In the genomic region with DNA sequence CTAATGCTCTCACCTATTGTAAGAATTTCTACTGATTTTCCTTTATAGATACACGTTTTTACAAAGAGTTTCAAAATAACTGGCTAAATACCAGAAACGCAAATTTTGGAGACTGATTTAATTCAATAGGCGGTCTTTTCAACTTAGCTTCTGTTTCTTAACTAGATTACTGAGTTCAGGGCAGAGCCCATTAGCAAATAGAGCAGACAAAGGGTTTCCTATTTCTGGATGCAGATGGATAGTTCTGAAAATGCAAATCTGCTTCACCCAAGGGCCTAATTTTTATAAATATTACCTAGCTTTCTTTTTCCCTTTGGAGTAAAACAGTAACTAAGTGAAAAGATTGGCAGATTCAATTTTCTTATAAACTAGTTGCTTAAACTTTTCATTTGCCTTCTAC, we compare ENCODE assay signal across 21 cellular contexts. TPM values are rescaled to one million over a fixed set of nuclear protein-coding genes. Genes with fewer than 3 reads are reported as not detected.
A peak's percentile ranks its signal among the peaks of the same experiment; 100 is the strongest.
DNase-seq lines count a peak whose midpoint lies in the region; ATAC-seq and TF ChIP-seq lines count a peak whose summit lies in the region.
"Had no signal": no experiment of that assay in that cellular context is flagged by ENCODE, and none has a peak within 500 bp of the region (broad histone marks: within the 10 kb centered on the region; RNA-seq: fewer than 3 reads in every experiment).

No MANE protein-coding gene starts in this region.

- H3K36me3 ChIP-seq in GM23338 (ENCODE audit: insufficient read depth) (peaks cover 3% of the 10 kb centered on the region; the same call in 1 of the 2 replicates), Karpas-422 (ENCODE audit: insufficient read depth, low read length) (peaks cover 33% of the 10 kb centered on the region), iPS-20b (ENCODE audit: insufficient read depth, low read depth, low read length) (peaks cover 5% of the 10 kb centered on the region; the same call in 1 of the 2 replicates)
- H3K36me3 ChIP-seq: BE2C, HAP-1 had no signal

- no peak overlapping the region for H2AFZ ChIP-seq in GM23338
- 0 out of 2 replicates have a peak overlapping the region, but pooled peaks have one; percentile 8 for H2AFZ ChIP-seq in Karpas-422 (ENCODE audit: low read length)
- H2AFZ ChIP-seq: GM23248 had no signal

- H3K4me3 Mint-ChIP-seq in GM23338: no peak overlapping the region
- no peak overlapping the region for H3K4me3 Mint-ChIP-seq in stimulated activated naive CD8-positive, alpha-beta T cell treated with anti-CD3 and anti-CD28 coated beads, Interleukin-15, amount 100 ng/mL, for 72 hours
- H3K4me3 Mint-ChIP-seq: CD14-positive monocyte; CD4-positive, alpha-beta T cell; CD8-positive, alpha-beta memory T cell; HFFc6 had no signal

- H3K79me2 ChIP-seq in GM23338 (replicated peaks; ENCODE audit: insufficient read depth): no peaks in the 10 kb centered on the region
- peaks cover 38% of the 10 kb centered on the region for H3K79me2 ChIP-seq in Karpas-422 (ENCODE audit: low read length)

- H3K27me3 Mint-ChIP-seq in GM23338 (ENCODE audit: insufficient read depth, low read depth, poor library complexity): peaks cover 5% of the 10 kb centered on the region
- no peaks in the 10 kb centered on the region for H3K27me3 Mint-ChIP-seq in stimulated activated naive CD8-positive, alpha-beta T cell treated with anti-CD3 and anti-CD28 coated beads, Interleukin-15, amount 100 ng/mL, for 72 hours
- H3K27me3 Mint-ChIP-seq: CD4-positive, alpha-beta T cell had no signal

- peaks cover 16% of the 10 kb centered on the region; the same call in 2 of the 3 replicates for H3K4me1 Mint-ChIP-seq in GM23338
- no peaks in the 10 kb centered on the region for H3K4me1 Mint-ChIP-seq in stimulated activated naive CD8-positive, alpha-beta T cell treated with anti-CD3 and anti-CD28 coated beads, Interleukin-15, amount 100 ng/mL, for 72 hours
- H3K4me1 Mint-ChIP-seq: CD14-positive monocyte; CD8-positive, alpha-beta memory T cell had no signal

- no peak for TF ChIP-seq CTCF in GM23338 (conservative IDR thresholded peaks at IDR 0.05; ENCODE audit: low read depth in 2 of 2)

- H4K20me1 ChIP-seq in GM23338 (replicated peaks; ENCODE audit: insufficient read depth): no peaks in the 10 kb centered on the region
- no peaks in the 10 kb centered on the region for H4K20me1 ChIP-seq in Karpas-422 (ENCODE audit: insufficient read depth, low read depth, low read length)
- H4K20me1 ChIP-seq: BLaER1 treated with 17β-estradiol and CSF1 and Interleukin-3, amounts not matched to agents 10 nM and 100 nM had no signal

- H3K4me1 ChIP-seq in GM23338 (ENCODE audit: insufficient read depth): peaks cover 19% of the 10 kb centered on the region
- H3K4me1 ChIP-seq in Karpas-422 (ENCODE audit: low read length): peaks cover 24% of the 10 kb centered on the region
- peaks cover 16% of the 10 kb centered on the region for H3K4me1 ChIP-seq in iPS-20b (ENCODE audit: insufficient read depth, low read length)
- H3K4me1 ChIP-seq: BLaER1 treated with 17β-estradiol and CSF1 and Interleukin-3, amounts not matched to agents 10 nM and 100 nM had no signal

- H3K4me2 ChIP-seq in GM23338: peak overlapping the region; percentile 53
- peak overlapping the region; percentile 66 for H3K4me2 ChIP-seq in Karpas-422 (ENCODE audit: low read depth, low read length, poor library complexity, severe bottlenecking)
- H3K4me2 ChIP-seq: BLaER1 treated with 17β-estradiol and CSF1 and Interleukin-3, amounts not matched to agents 10 nM and 100 nM had no signal

- H3K27me3 ChIP-seq in GM23338 (ENCODE audit: insufficient read depth) (no peaks in the 10 kb centered on the region), Karpas-422 (ENCODE audit: low read length) (no peaks in the 10 kb centered on the region), iPS-20b (ENCODE audit: insufficient read depth, low read length) (no peaks in the 10 kb centered on the region)
- H3K27me3 ChIP-seq: BE2C; BLaER1 treated with 17β-estradiol and CSF1 and Interleukin-3, amounts not matched to agents 10 nM and 100 nM had no signal

- H3K36me3 Mint-ChIP-seq in GM23338 (ENCODE audit: low read depth): peaks cover 33% of the 10 kb centered on the region

- no peak for ATAC-seq in GM23338
- no peak for ATAC-seq in stimulated activated naive CD8-positive, alpha-beta T cell treated with anti-CD3 and anti-CD28 coated beads, Interleukin-15, amount 100 ng/mL, for 72 hours
- ATAC-seq: GM12878 had no signal

- H3F3A ChIP-seq in GM23338 (replicated peaks; ENCODE audit: low read depth): no peaks in the 10 kb centered on the region

- H3K4me3 ChIP-seq in GM23338: peak overlapping the region; percentile 12; the same call in 1 of the 2 replicates
- peak overlapping the region; percentile 31 for H3K4me3 ChIP-seq in Karpas-422 (ENCODE audit: low read length)
- H3K4me3 ChIP-seq in iPS-20b (ENCODE audit: low read length): no peak overlapping the region
- H3K4me3 ChIP-seq: BLaER1 treated with 17β-estradiol and CSF1 and Interleukin-3, amounts not matched to agents 10 nM and 100 nM; GM12878; GM23248; HAP-1 had no signal

- H3K27ac ChIP-seq in GM23338 (ENCODE audit: low read depth) (peak overlapping the region; percentile 30; the same call in 1 of the 2 replicates), Karpas-422 (ENCODE audit: low read length) (peak overlapping the region; percentile 91), iPS-20b (ENCODE audit: low read length) (no peak overlapping the region)
- H3K27ac ChIP-seq: 22Rv1; BLaER1 treated with 17β-estradiol and CSF1 and Interleukin-3, amounts not matched to agents 10 nM and 100 nM; GM23248 had no signal

- DNase-seq in GM23338 (ENCODE audit: low spot score): no peak
- DNase-seq in Karpas-422: peak; percentile 78
- DNase-seq in NCI-H526 treated with DMSO at 0.1 percent for 48 hours (lab: John Stamatoyannopoulos, UW): peak; percentile 40
- no peak for DNase-seq in NCI-H1930 (lab: John Stamatoyannopoulos, UW)
- no peak for DNase-seq in kidney glomerular epithelial cell (lab: John Stamatoyannopoulos, UW)
- no peak for DNase-seq in stimulated activated naive CD8-positive, alpha-beta T cell treated with anti-CD3 and anti-CD28 coated beads, Interleukin-15, amount 100 ng/mL, for 72 hours
- DNase-seq: BE2C; CD4-positive, alpha-beta T cell; CD8-positive, alpha-beta memory T cell; DMS 273 treated with DMSO at 0.1 percent for 48 hours; DMS79; EL; GDM1; GM23248; HFFc6 had no signal

- 0 out of 2 replicates have a peak, but pooled peaks cover 3% of the 10 kb centered on the region for H3K9me2 ChIP-seq in GM23338 (ENCODE audit: insufficient read depth)
- no peaks in the 10 kb centered on the region for H3K9me2 ChIP-seq in Karpas-422 (replicated peaks; ENCODE audit: insufficient read depth, low read length)

- peaks cover 15% of the 10 kb centered on the region for H3K9me3 Mint-ChIP-seq in GM23338
- H3K9me3 Mint-ChIP-seq in stimulated activated naive CD8-positive, alpha-beta T cell treated with anti-CD3 and anti-CD28 coated beads, Interleukin-15, amount 100 ng/mL, for 72 hours: no peaks in the 10 kb centered on the region
- H3K9me3 Mint-ChIP-seq: CD4-positive, alpha-beta T cell; HFFc6 had no signal

- H3K9me3 ChIP-seq in Karpas-422 (ENCODE audit: low read length) (peaks cover 2% of the 10 kb centered on the region; the same call in 1 of the 2 replicates), iPS-20b (ENCODE audit: insufficient read depth, low read depth, low read length) (peaks cover 10% of the 10 kb centered on the region)
- H3K9me3 ChIP-seq: BE2C had no signal

- H3K9ac ChIP-seq in Karpas-422 (ENCODE audit: low read length): peak overlapping the region; percentile 43
- 0 out of 2 replicates have a peak overlapping the region, but pooled peaks have one; percentile 13 for H3K9ac ChIP-seq in iPS-20b (ENCODE audit: low read depth, low read length)
- H3K9ac ChIP-seq: BLaER1 treated with 17β-estradiol and CSF1 and Interleukin-3, amounts not matched to agents 10 nM and 100 nM; GM23248 had no signal

- H3K27ac Mint-ChIP-seq in GM23338: peak overlapping the region; percentile 65; the same call in 1 of the 2 replicates
- H3K27ac Mint-ChIP-seq in stimulated activated naive CD8-positive, alpha-beta T cell treated with anti-CD3 and anti-CD28 coated beads, Interleukin-15, amount 100 ng/mL, for 72 hours: no peak overlapping the region
- H3K27ac Mint-ChIP-seq: CD14-positive monocyte; CD4-positive, alpha-beta T cell; HFFc6 had no signal

TF ChIP-seq in GM23338, 12 proteins besides CTCF, POLR2A, EP300 and RAD21 (continues in another document):
- TF ChIP-seq EZH2phosphoT487 (IDR thresholded peaks at IDR 0.05; ENCODE audit: unreplicated experiment): no peak

RNA-seq across cellular contexts. Expression of a gene that starts 13.6 kb away (rescaled TPM):
- total RNA-seq in GM23338 (2014; rRNA removed; shearing (Covaris generic)): 37.9 and 41.7 TPM in 2 replicates
- polyA plus RNA-seq in GM23338 (2016; fragmentation: Nextera tagmentation; extraction: Ambion mirVana): 7.6 and 9.4 TPM in 2 replicates
- total RNA-seq in Karpas-422 (2014; rRNA removed; shearing (Covaris generic); ENCODE audit: low replicate concordance): 28.5 and 44.7 TPM in 2 replicates

Comparison
In these comparisons a context has a peak if more than half of its experiments do, and no peak if none do; other contexts are left out.
1. DNase-seq: peak in Karpas-422 (single experiment) and NCI-H526 treated with DMSO at 0.1 percent for 48 hours (single experiment); none in GM23338 (single experiment), NCI-H1930 (0 of 2), kidney glomerular epithelial cell (single experiment) and stimulated activated naive CD8-positive, alpha-beta T cell treated with anti-CD3 and anti-CD28 coated beads, Interleukin-15, amount 100 ng/mL, for 72 hours (0 of 2).